ENCODE assay signal across 12 cellular contexts in the genomic region with DNA sequence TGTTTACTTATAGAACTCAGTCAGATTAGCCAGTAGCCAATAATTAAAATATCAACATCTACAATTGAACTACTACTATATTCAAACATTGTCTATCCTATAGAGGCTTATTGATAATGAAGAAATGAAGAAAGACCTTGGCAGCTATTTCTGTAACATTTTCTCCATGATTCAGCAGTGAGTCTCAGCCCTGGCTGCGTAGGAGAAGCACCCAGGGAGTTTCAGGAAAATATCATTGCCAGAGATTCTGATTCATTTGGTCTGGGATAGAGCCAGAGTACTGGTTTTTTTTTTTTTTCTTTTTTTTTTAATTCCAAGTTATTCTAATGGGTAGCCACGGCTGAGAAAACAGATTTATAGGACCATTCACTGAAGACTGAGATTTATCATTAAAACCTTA.
DNase-seq lines count a peak whose midpoint lies in the region; ATAC-seq and TF ChIP-seq lines count a peak whose summit lies in the region.
"Had no signal": no experiment of that assay in that cellular context is flagged by ENCODE, and none has a peak within 500 bp of the region (broad histone marks: within the 10 kb centered on the region; RNA-seq: fewer than 3 reads in every experiment).

No MANE protein-coding gene starts in this region.

- peak; percentile 87 for ATAC-seq in foreskin keratinocyte

- intact Hi-C loops in ascending aorta (cut with DNase I) = loop anchor here (10.0 kb wide), 1 partner anchor 69 kb away; no protein-coding TSS in a partner anchor

- H3K4me2 ChIP-seq in smooth muscle cell = no peak overlapping the region

- DNase-seq in H4 (ENCODE audit: low spot score) (peak; percentile 28), ascending aorta (ENCODE audit: low spot score in 2 of 2) (peak in 1 of 2 donors; percentile 68), foreskin keratinocyte (peak; percentile 28 to 67), smooth muscle cell (lab: John Stamatoyannopoulos, UW; ENCODE audit: unreplicated experiment) (no peak), NCI-H2107 treated with DMSO at 0.1 percent for 48 hours (lab: John Stamatoyannopoulos, UW; ENCODE audit: unreplicated experiment) (no peak), GM19238 (ENCODE audit: insufficient read length, low spot score) (no peak), NOMO-1 treated with DMSO at 0.1 percent for 48 hours (lab: John Stamatoyannopoulos, UW; ENCODE audit: unreplicated experiment) (no peak)
- DNase-seq in activated naive CD4-positive, alpha-beta T cell (lab: John Stamatoyannopoulos, UW) = no peak
- DNase-seq: activated CD8-positive, alpha-beta memory T cell treated with anti-CD3 and anti-CD28 coated beads, Interleukin-2, amount 50 U/mL, for 4 hours; MV-4-11 had no signal

- no peaks in the 10 kb centered on the region for H3K79me2 ChIP-seq in smooth muscle cell (ENCODE audit: low read depth)

- H3K36me3 ChIP-seq in ascending aorta = no peaks in the 10 kb centered on the region
- no peaks in the 10 kb centered on the region for H3K36me3 ChIP-seq in smooth muscle cell (ENCODE audit: low read depth)
- H3K36me3 ChIP-seq: cardiac muscle cell, tibial nerve had no signal

- H3K9me3 ChIP-seq in ascending aorta (no peaks in the 10 kb centered on the region), smooth muscle cell (replicated peaks; ENCODE audit: low read depth) (no peaks in the 10 kb centered on the region)

- 57% methylated on average over 2 of the region's 2 CpGs for WGBS in smooth muscle cell (ENCODE audit: low lambda C conversion rate)

- H2AFZ ChIP-seq in smooth muscle cell (ENCODE audit: low read depth) = no peak overlapping the region

- H3K27me3 ChIP-seq in ascending aorta = no peaks in the 10 kb centered on the region
- H3K27me3 ChIP-seq in foreskin keratinocyte = no peaks in the 10 kb centered on the region
- H3K27me3 ChIP-seq in smooth muscle cell (ENCODE audit: low read depth) = no peaks in the 10 kb centered on the region
- H3K27me3 ChIP-seq: cardiac muscle cell, tibial nerve had no signal

- H4K20me1 ChIP-seq in smooth muscle cell (ENCODE audit: low read depth) = no peaks in the 10 kb centered on the region

- no peak overlapping the region for H3K9ac ChIP-seq in smooth muscle cell (ENCODE audit: low read depth)

- H3F3A ChIP-seq in smooth muscle cell (ENCODE audit: low read depth) = no peaks in the 10 kb centered on the region

- H3K4me3 ChIP-seq in ascending aorta = no peak overlapping the region
- H3K4me3 ChIP-seq in smooth muscle cell = no peak overlapping the region
- H3K4me3 ChIP-seq: cardiac muscle cell, tibial nerve had no signal

- peaks cover 0 to 3% of the 10 kb centered on the region in 2 donors for H3K4me1 ChIP-seq in ascending aorta
- no peaks in the 10 kb centered on the region for H3K4me1 ChIP-seq in foreskin keratinocyte
- peaks cover 11% of the 10 kb centered on the region for H3K4me1 ChIP-seq in smooth muscle cell (ENCODE audit: low read depth)

- TF ChIP-seq CTCF in ascending aorta (IDR thresholded peaks at IDR 0.05) = no peak
- no peak for TF ChIP-seq CTCF in foreskin keratinocyte (conservative IDR thresholded peaks at IDR 0.05)
- TF ChIP-seq CTCF in smooth muscle cell (IDR thresholded peaks at IDR 0.05; ENCODE audit: borderline replicate concordance, insufficient read depth, poor library complexity, severe bottlenecking) = no peak

- peak overlapping the region; percentile 37 to 50 for H3K27ac ChIP-seq in ascending aorta
- H3K27ac ChIP-seq in foreskin keratinocyte = peak overlapping the region; percentile 19
- H3K27ac ChIP-seq in smooth muscle cell (ENCODE audit: low read depth) = peak overlapping the region; percentile 54
- H3K27ac ChIP-seq: cardiac muscle cell, tibial nerve had no signal

Comparison
In these comparisons a context has a peak if more than half of its experiments do, and no peak if none do; other contexts are left out.
1. DNase-seq: peak in H4 (single experiment) and foreskin keratinocyte (2 of 2); none in smooth muscle cell (single experiment), NCI-H2107 treated with DMSO at 0.1 percent for 48 hours (single experiment), GM19238 (single experiment), NOMO-1 treated with DMSO at 0.1 percent for 48 hours (single experiment) and activated naive CD4-positive, alpha-beta T cell (0 of 4).
2. Peak in every context shown above with its lines, with median percentiles within 50 percentile points of each other: H3K27ac ChIP-seq.